Comparison of ENCODE assay signal across 8 cellular contexts in genomic region chr17:35578195-35578928, GRCh38. TPM values are rescaled to one million over a fixed set of nuclear protein-coding genes. Genes with fewer than 3 reads are reported as not detected.
DNase-seq lines count a peak whose midpoint lies in the region; ATAC-seq and TF ChIP-seq lines count a peak whose summit lies in the region.

Gene PEX12 (minus strand): TSS chr17:35578571. CDS start chr17:35578021, 550 bp downstream.

- peaks cover 9% of the 10 kb centered on the region for H3K36me3 ChIP-seq in OCI-LY3 (replicated peaks; ENCODE audit: low read depth, low read length)
- no peaks in the 10 kb centered on the region for H3K36me3 ChIP-seq in mucosa of descending colon (ENCODE audit: low read depth)

- peak; percentile 90 for ATAC-seq in GM21447 (IDR thresholded peaks at IDR 0.05; ENCODE audit: unreplicated experiment)
- peak; percentile 98 for ATAC-seq in mucosa of descending colon

- H3K79me2 ChIP-seq in OCI-LY3 (ENCODE audit: low read length) = peaks cover 4% of the 10 kb centered on the region; the same call in 1 of the 2 replicates

- H3K9ac ChIP-seq in OCI-LY3 (ENCODE audit: low read length) = peak within 1 kb of the TSS; percentile 93

- peaks cover 12% of the 10 kb centered on the region for H3K4me1 ChIP-seq in OCI-LY3 (ENCODE audit: low read length)
- no peaks in the 10 kb centered on the region for H3K4me1 ChIP-seq in mucosa of descending colon (ENCODE audit: low read depth)

- peak within 1 kb of the TSS; percentile 89 for H3K4me3 ChIP-seq in OCI-LY3 (ENCODE audit: low read length)
- peak within 1 kb of the TSS; percentile 54 for H3K4me3 ChIP-seq in mucosa of descending colon

- H3K9me3 ChIP-seq in OCI-LY3 (ENCODE audit: insufficient read depth, low read length) = no peaks in the 10 kb centered on the region
- no peaks in the 10 kb centered on the region for H3K9me3 ChIP-seq in mucosa of descending colon

- peak within 1 kb of the TSS; percentile 57 for H2AFZ ChIP-seq in OCI-LY3 (ENCODE audit: low read depth, low read length)

- TF ChIP-seq CTCF in OCI-LY3 (IDR thresholded peaks at IDR 0.05; ENCODE audit: low read depth, low read length) = no peak
- TF ChIP-seq CTCF in mucosa of descending colon (IDR thresholded peaks at IDR 0.05) = no peak

- peak; percentile 70 for DNase-seq in COLO829 (ENCODE audit: low spot score)
- DNase-seq in HuH-7.5 (ENCODE audit: low spot score) = peak; percentile 66
- DNase-seq in activated T-cell treated with anti-CD3 and anti-CD28 coated beads for 24 hours (ENCODE audit: low read depth) = peak; percentile 84
- DNase-seq in epithelial cell of prostate (ENCODE audit: low read depth, low spot score) = no peak
- peak; percentile 88 to 93 (median 92) for DNase-seq in mucosa of descending colon
- peak; percentile 66 to 78 for DNase-seq in stimulated activated CD8-positive, alpha-beta memory T cell treated with anti-CD3 and anti-CD28 coated beads, Interleukin-4, amount 100 ng/mL, for 1 hour (ENCODE audit: low read depth in 2 of 2, low spot score in 1 of 2)

- intact Hi-C loops in mucosa of descending colon (cut with DNase I, micrococcal nuclease) = no loop called here

- H3K4me2 ChIP-seq in OCI-LY3 (ENCODE audit: low read length) = peak within 1 kb of the TSS; percentile 96

- H4K20me1 ChIP-seq in OCI-LY3 (ENCODE audit: insufficient read depth, low read length) = no peaks in the 10 kb centered on the region

- no peaks in the 10 kb centered on the region for H3K27me3 ChIP-seq in OCI-LY3 (ENCODE audit: low read depth, low read length)

- H3K27ac ChIP-seq in OCI-LY3 (ENCODE audit: low read length) (peak within 1 kb of the TSS; percentile 68), epithelial cell of prostate (peak within 1 kb of the TSS; percentile 64)

RNA-seq across cellular contexts. Expression of gene PEX12, which starts in this region (rescaled TPM):
- total RNA-seq in mucosa of descending colon = 1 to 10 TPM; 2.8 to 4.9 (median 3.8) TPM
